Comparison of ENCODE assay signal across 18 cellular contexts in the genomic region with DNA sequence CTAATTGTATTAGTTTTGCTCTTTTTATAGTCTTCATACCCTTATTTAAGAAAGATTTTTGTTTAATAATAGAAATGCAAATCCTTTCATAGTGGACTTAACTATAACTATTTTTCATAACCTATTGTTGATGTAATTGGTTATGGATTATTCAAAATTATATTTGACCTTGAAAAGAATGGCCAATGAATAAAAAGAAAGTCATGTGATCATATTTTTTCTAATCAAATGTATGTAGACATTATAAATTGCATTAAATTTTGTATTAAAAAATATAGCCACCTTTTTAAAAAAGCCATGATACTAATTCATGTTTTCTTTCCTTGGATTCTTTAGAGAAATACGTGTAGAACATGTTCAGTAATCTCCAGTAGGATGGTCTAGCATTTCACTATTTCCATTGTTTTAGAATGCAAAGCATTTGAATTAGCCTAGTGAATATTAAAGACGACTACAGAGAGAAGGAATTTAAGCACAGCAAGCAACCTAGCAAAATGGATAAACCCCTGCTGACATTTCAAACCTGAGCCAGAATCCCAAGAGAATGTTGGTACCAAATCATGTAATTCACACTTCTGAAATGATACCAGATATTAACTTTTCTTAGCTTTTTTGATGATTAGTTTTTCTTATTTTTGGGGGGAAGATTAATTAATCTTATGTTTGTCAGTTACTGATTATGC.
"Had no signal": no experiment of that assay in that cellular context is flagged by ENCODE, and none has a peak within 500 bp of the region (broad histone marks: within the 10 kb centered on the region; RNA-seq: fewer than 3 reads in every experiment).

No MANE protein-coding gene starts in this region.

- H3K4me3 Mint-ChIP-seq: naive thymus-derived CD4-positive, alpha-beta T cell; nephron progenitor cell; stimulated activated memory B cell treated with anti-CD40 and anti-IgM and Interleukin-4, amounts not matched to agents 10 μg/mL and 1 μg/mL and 100 μg/mL, for 72 hours; stimulated activated naive CD8-positive, alpha-beta T cell treated with anti-CD3 and anti-CD28 coated beads, Interleukin-15, Interleukin-2, amounts not matched to agents 100 ng/mL and 50 ng/mL, for 24 hours had no signal

- H3K27ac ChIP-seq: heart left ventricle, parathyroid adenoma, spleen, tibial artery, upper lobe of right lung, vagina had no signal

- DNase-seq: effector memory CD4-positive, alpha-beta T cell; heart left ventricle; hippocampal formation; left colon; naive thymus-derived CD4-positive, alpha-beta T cell; nephron progenitor cell; spleen; stimulated activated CD4-positive, alpha-beta T cell treated with anti-CD3 and anti-CD28 coated beads, Interleukin-15, amount 100 ng/mL, for 24 hours; stimulated activated CD4-positive, alpha-beta T cell treated with anti-CD3 and anti-CD28 coated beads, Interleukin-1b, Interleukin-23, amount 100 ng/mL, for 48 hours; stimulated activated CD4-positive, alpha-beta T cell treated with anti-CD3 and anti-CD28 coated beads, Interleukin-4, amount 100 ng/mL, for 24 hours; tibial artery; upper lobe of right lung had no signal

- ATAC-seq: esophagus mucosa; heart left ventricle; left colon; naive thymus-derived CD4-positive, alpha-beta T cell; sciatic nerve; stimulated activated memory B cell treated with anti-CD40 and anti-IgM and Interleukin-4, amounts not matched to agents 10 μg/mL and 1 μg/mL and 100 μg/mL, for 72 hours; upper lobe of right lung had no signal

- H3K9ac ChIP-seq: parathyroid adenoma had no signal

- H3K9me3 ChIP-seq: tibial artery, vagina had no signal

- H3K4me3 ChIP-seq: heart left ventricle, spleen, tibial artery, upper lobe of right lung, vagina had no signal

- H3K36me3 Mint-ChIP-seq: naive thymus-derived CD4-positive, alpha-beta T cell; stimulated activated memory B cell treated with anti-CD40 and anti-IgM and Interleukin-4, amounts not matched to agents 10 μg/mL and 1 μg/mL and 100 μg/mL, for 72 hours had no signal

- H3K4me1 Mint-ChIP-seq: naive thymus-derived CD4-positive, alpha-beta T cell; stimulated activated memory B cell treated with anti-CD40 and anti-IgM and Interleukin-4, amounts not matched to agents 10 μg/mL and 1 μg/mL and 100 μg/mL, for 72 hours had no signal

- H3K79me2 ChIP-seq: parathyroid adenoma had no signal

- H3K27me3 Mint-ChIP-seq: naive thymus-derived CD4-positive, alpha-beta T cell; stimulated activated memory B cell treated with anti-CD40 and anti-IgM and Interleukin-4, amounts not matched to agents 10 μg/mL and 1 μg/mL and 100 μg/mL, for 72 hours; stimulated activated naive CD8-positive, alpha-beta T cell treated with anti-CD3 and anti-CD28 coated beads, Interleukin-15, Interleukin-2, amounts not matched to agents 100 ng/mL and 50 ng/mL, for 24 hours had no signal

- H3K4me1 ChIP-seq: heart left ventricle, parathyroid adenoma, spleen, tibial artery, upper lobe of right lung, vagina had no signal

- H2AFZ ChIP-seq: parathyroid adenoma had no signal

- H3K36me3 ChIP-seq: heart left ventricle, spleen, tibial artery, upper lobe of right lung, vagina had no signal

- H3K27ac Mint-ChIP-seq: naive thymus-derived CD4-positive, alpha-beta T cell; nephron progenitor cell; stimulated activated memory B cell treated with anti-CD40 and anti-IgM and Interleukin-4, amounts not matched to agents 10 μg/mL and 1 μg/mL and 100 μg/mL, for 72 hours; stimulated activated naive CD8-positive, alpha-beta T cell treated with anti-CD3 and anti-CD28 coated beads, Interleukin-15, Interleukin-2, amounts not matched to agents 100 ng/mL and 50 ng/mL, for 24 hours had no signal

- H3K27me3 ChIP-seq: heart left ventricle, spleen, tibial artery, upper lobe of right lung, vagina had no signal
